Comparison of ENCODE assay signal across 10 cellular contexts in genomic region chr15:88255109-88255495, GRCh38. TPM values are rescaled to one million over a fixed set of nuclear protein-coding genes. Genes with fewer than 3 reads are reported as not detected.
DNase-seq lines count a peak whose midpoint lies in the region; ATAC-seq and TF ChIP-seq lines count a peak whose summit lies in the region.
"Had no signal": no experiment of that assay in that cellular context is flagged by ENCODE, and none has a peak within 500 bp of the region (broad histone marks: within the 10 kb centered on the region; RNA-seq: fewer than 3 reads in every experiment).

No MANE protein-coding gene starts in this region.

- peaks cover 0 to 36% of the 10 kb centered on the region in 2 donors for H3K4me1 ChIP-seq in right atrium auricular region
- peaks cover 19% of the 10 kb centered on the region for H3K4me1 ChIP-seq in vagina

- H3K4me3 ChIP-seq in right atrium auricular region (peak overlapping the region; percentile 10 to 55), dorsolateral prefrontal cortex (peak overlapping the region; percentile 52 to 86 (median 74)), vagina (peak overlapping the region; percentile 36 to 46)

- intact Hi-C loops in left ventricle myocardium superior (cut with micrococcal nuclease), result no loop called here
- intact Hi-C loops in dorsolateral prefrontal cortex (cut with DNase I), result loop anchor here (5.0 kb wide), 2 partner anchors 147 to 197 kb away; no protein-coding TSS in a partner anchor
- intact Hi-C loops in vagina (cut with DNase I), result loop anchor here (10.0 kb wide), 1 partner anchor 300 kb away; no protein-coding TSS in a partner anchor

- H3K4me1 Mint-ChIP-seq in nephron progenitor cell, result peaks cover 52% of the 10 kb centered on the region

- peaks cover 78% of the 10 kb centered on the region for H3K27me3 Mint-ChIP-seq in nephron progenitor cell (ENCODE audit: low read depth, poor library complexity)

- no peak for DNase-seq in right atrium auricular region (ENCODE audit: low spot score)
- no peak for DNase-seq in left ventricle myocardium superior
- DNase-seq in dorsolateral prefrontal cortex, result peak in 4 of 10 donors; percentile 33 to 73 (median 53)
- no peak for DNase-seq in nephron progenitor cell
- no peak for DNase-seq in vagina (ENCODE audit: extremely low spot score in 2 of 2)
- no peak for DNase-seq in NCI-H1105 treated with DMSO at 0.1 percent for 48 hours (lab: John Stamatoyannopoulos, UW)
- no peak for DNase-seq in NCI-H526 (lab: John Stamatoyannopoulos, UW)
- DNase-seq: NCI-H510A had no signal

- H3K9me3 ChIP-seq in right atrium auricular region, result no peaks in the 10 kb centered on the region
- H3K9me3 ChIP-seq in vagina, result no peaks in the 10 kb centered on the region

- H3K27me3 ChIP-seq in right atrium auricular region (peaks cover 0 to 3% of the 10 kb centered on the region in 2 donors), dorsolateral prefrontal cortex (peaks cover 0 to 8% (median 0%) of the 10 kb centered on the region in 45 donors), vagina (peaks cover 3% of the 10 kb centered on the region)

- H3K36me3 Mint-ChIP-seq in nephron progenitor cell (ENCODE audit: low read depth), result no peaks in the 10 kb centered on the region

- ATAC-seq in left ventricle myocardium superior (no peak), HG02852 (IDR thresholded peaks at IDR 0.05; ENCODE audit: unreplicated experiment) (no peak)

- TF ChIP-seq POLR2A in vagina (IDR thresholded peaks at IDR 0.05), result no peak

- peak overlapping the region in 1 of 2 donors; percentile 43 for H3K27ac ChIP-seq in right atrium auricular region
- peak overlapping the region in 57 of 59 donors; percentile 25 to 96 (median 89) for H3K27ac ChIP-seq in dorsolateral prefrontal cortex
- no peak overlapping the region for H3K27ac ChIP-seq in vagina

- H3K36me3 ChIP-seq in right atrium auricular region (no peaks in the 10 kb centered on the region), vagina (no peaks in the 10 kb centered on the region)

- H3K27ac Mint-ChIP-seq in nephron progenitor cell, result no peak overlapping the region
- H3K27ac Mint-ChIP-seq: CD14-positive monocyte had no signal

- H3K9me3 Mint-ChIP-seq in nephron progenitor cell, result no peaks in the 10 kb centered on the region

- no peak for TF ChIP-seq CTCF in right atrium auricular region (IDR thresholded peaks at IDR 0.05)
- TF ChIP-seq CTCF in dorsolateral prefrontal cortex (IDR thresholded peaks at IDR 0.05 in 54 of 56, conservative IDR thresholded peaks at IDR 0.05 in 2 of 56; ENCODE audit: low read depth in 1 of 56, partially characterized antibody in 56 of 56), result no peak
- TF ChIP-seq CTCF in nephron progenitor cell (IDR thresholded peaks at IDR 0.05), result no peak
- TF ChIP-seq CTCF in vagina (IDR thresholded peaks at IDR 0.05), result no peak

- H3K4me3 Mint-ChIP-seq in nephron progenitor cell, result peak overlapping the region; percentile 71

RNA-seq across cellular contexts. Expression of gene NTRK3, which starts 1.4 kb away (rescaled TPM):
- total RNA-seq in right atrium auricular region (1 to 10 TPM; 1.5 to 4.5 TPM), left ventricle myocardium superior (4.0 TPM), dorsolateral prefrontal cortex (100 to 1,000 TPM in 110 of 120 experiments, 10 to 100 TPM in 10; 64.9 to 227 (median 138) TPM), vagina (4.9 TPM)

Comparison
In these comparisons a context has a peak if more than half of its experiments do, and no peak if none do; other contexts are left out.
1. RNA of gene NTRK3, which starts 1.4 kb away (total RNA-seq): 64.9 to 227 TPM in dorsolateral prefrontal cortex; 4.9 TPM in vagina (single experiment), 1.5 to 4.5 TPM in right atrium auricular region and 4.0 TPM in left ventricle myocardium superior (single experiment); every median in the first group is over 10 times any median in the second.
2. Peak in every context shown above with its lines, with median percentiles within 50 percentile points of each other: H3K4me3 ChIP-seq.